In genomic region chr19:40433391-40434216, GRCh38 we compare ENCODE assay signal across 8 cellular contexts. TPM values are rescaled to one million over a fixed set of nuclear protein-coding genes. Genes with fewer than 3 reads are reported as not detected.
DNase-seq lines count a peak whose midpoint lies in the region; ATAC-seq and TF ChIP-seq lines count a peak whose summit lies in the region.

No MANE protein-coding gene starts in this region.

- peak overlapping the region; percentile 93 for H3K27ac Mint-ChIP-seq in endodermal cell

- H3K36me3 Mint-ChIP-seq in endodermal cell (ENCODE audit: low read depth): no peaks in the 10 kb centered on the region

- TF ChIP-seq CTCF in GM10266 (IDR thresholded peaks at IDR 0.05; ENCODE audit: control insufficient read depth, insufficient read depth, low read depth, missing control alignments) (no peak), endodermal cell (conservative IDR thresholded peaks at IDR 0.05) (no peak)

- peak overlapping the region; percentile 54 to 66 for H2BK12ac ChIP-seq in mesenchymal stem cell (ENCODE audit: low read length in 2 of 2)

- peaks cover 11% of the 10 kb centered on the region for H3K4me1 Mint-ChIP-seq in endodermal cell

- peak overlapping the region; percentile 94 for H2BK15ac ChIP-seq in mesenchymal stem cell (ENCODE audit: low read depth, poor library complexity, severe bottlenecking)

- H3K18ac ChIP-seq in mesenchymal stem cell (ENCODE audit: low read depth in 1 of 2, low read length in 2 of 2): peak overlapping the region; percentile 95 to 98

- H3K4me3 Mint-ChIP-seq in endodermal cell: peak overlapping the region; percentile 62

- H3K27ac ChIP-seq in endodermal cell (ENCODE audit: low read depth, low read length) (peak overlapping the region; percentile 83), mesenchymal stem cell (ENCODE audit: low read length, poor library complexity, severe bottlenecking) (peak overlapping the region; percentile 94)

- peak overlapping the region; percentile 98 for H2AK5ac ChIP-seq in mesenchymal stem cell (ENCODE audit: low read length, severe bottlenecking)

- DNase-seq in GM10266 (ENCODE audit: extremely low spot score) (peak; percentile 89), NCI-H82 treated with DMSO at 0.1 percent for 48 hours (lab: John Stamatoyannopoulos, UW; ENCODE audit: unreplicated experiment) (peak; percentile 40), endodermal cell (peak; percentile 93), mesenchymal stem cell (peak; percentile 94)
- peak; percentile 46 for DNase-seq in activated CD8-positive, alpha-beta memory T cell treated with anti-CD3 and anti-CD28 coated beads, Interleukin-2, amount 50 U/mL, for 4 hours
- peak; percentile 55 for DNase-seq in stimulated activated CD8-positive, alpha-beta memory T cell treated with anti-CD3 and anti-CD28 coated beads, Interleukin-4, amount 100 ng/mL, for 48 hours

- H3K27me3 ChIP-seq in endodermal cell (ENCODE audit: control insufficient read depth, insufficient read depth, low read length, poor library complexity, severe bottlenecking) (no peaks in the 10 kb centered on the region), mesenchymal stem cell (ENCODE audit: control insufficient read depth in 1 of 2, insufficient read depth in 1 of 2, low read length in 2 of 2) (no peaks in the 10 kb centered on the region)

- peak overlapping the region; percentile 98 for H4K8ac ChIP-seq in mesenchymal stem cell (ENCODE audit: low read length)

- no peaks in the 10 kb centered on the region for H3K9me3 Mint-ChIP-seq in endodermal cell

- 6 to 12% methylated on average over 21 to 50 of the region's 50 CpGs for WGBS in endodermal cell (ENCODE audit: insufficient coverage in 1 of 2, insufficient read length in 1 of 2), 2 experiments
- WGBS in mesenchymal stem cell: under 1% methylated on average over 46 of the region's 50 CpGs

- ATAC-seq in HG03280 (IDR thresholded peaks at IDR 0.05; ENCODE audit: unreplicated experiment) (peak; percentile 69), HG02763 (IDR thresholded peaks at IDR 0.05; ENCODE audit: unreplicated experiment) (no peak)

- peaks cover 2% of the 10 kb centered on the region for H3K79me1 ChIP-seq in mesenchymal stem cell (replicated peaks; ENCODE audit: low read length, poor library complexity, severe bottlenecking)

- no peaks in the 10 kb centered on the region for H3K36me3 ChIP-seq in endodermal cell (ENCODE audit: control insufficient read depth, insufficient read depth, low read length)
- peaks cover 0 to 3% of the 10 kb centered on the region in 2 experiments for H3K36me3 ChIP-seq in mesenchymal stem cell (ENCODE audit: control insufficient read depth in 1 of 2, insufficient read depth in 2 of 2, low read depth in 1 of 2, low read length in 2 of 2)

- peak overlapping the region; percentile 92 for H2BK120ac ChIP-seq in mesenchymal stem cell (ENCODE audit: low read depth, low read length)

- H3K27me3 Mint-ChIP-seq in endodermal cell (ENCODE audit: insufficient read depth): no peaks in the 10 kb centered on the region

- peak overlapping the region; percentile 51 for H2AFZ ChIP-seq in mesenchymal stem cell (ENCODE audit: low read depth, low read length)

- peak overlapping the region in 1 of 2 experiments; percentile 99 for H3K23ac ChIP-seq in mesenchymal stem cell (ENCODE audit: low read length in 2 of 2)

- H3K4me3 ChIP-seq in endodermal cell (ENCODE audit: low read length): peak overlapping the region; percentile 84
- peak overlapping the region; percentile 42 to 81 for H3K4me3 ChIP-seq in mesenchymal stem cell (ENCODE audit: insufficient read depth in 1 of 2, low read depth in 1 of 2, low read length in 2 of 2)

- peak overlapping the region; percentile 87 to 99 for H3K4ac ChIP-seq in mesenchymal stem cell (ENCODE audit: low read depth in 1 of 2, low read length in 2 of 2)

- H3K4me2 ChIP-seq in mesenchymal stem cell (ENCODE audit: low read length, poor library complexity, severe bottlenecking): peak overlapping the region; percentile 60

- H3K9me3 ChIP-seq in endodermal cell (ENCODE audit: control insufficient read depth, low read length) (no peaks in the 10 kb centered on the region), mesenchymal stem cell (ENCODE audit: control insufficient read depth, low read length) (no peaks in the 10 kb centered on the region)

- H3K14ac ChIP-seq in mesenchymal stem cell (ENCODE audit: low read length in 2 of 2): peak overlapping the region in 1 of 2 experiments; percentile 75

- H3K4me1 ChIP-seq in endodermal cell (ENCODE audit: control insufficient read depth, insufficient read depth, low read length): no peaks in the 10 kb centered on the region
- peaks cover 10% of the 10 kb centered on the region for H3K4me1 ChIP-seq in mesenchymal stem cell (ENCODE audit: control insufficient read depth, insufficient read depth, low read depth, low read length)

- H3K9ac ChIP-seq in endodermal cell (ENCODE audit: extremely low read depth, low read length, poor library complexity, severe bottlenecking) (peak overlapping the region; percentile 78), mesenchymal stem cell (ENCODE audit: low read length) (peak overlapping the region; percentile 99)

- peak overlapping the region; percentile 76 for H2BK5ac ChIP-seq in mesenchymal stem cell (ENCODE audit: low read depth, low read length, poor library complexity, severe bottlenecking)

- H4K91ac ChIP-seq in mesenchymal stem cell (ENCODE audit: low read length): peak overlapping the region; percentile 100

RNA-seq across cellular contexts. Expression of gene SERTAD1, which starts 7.8 kb away (rescaled TPM):
- total RNA-seq in endodermal cell: 1 to 10 TPM; 4.0 to 4.5 TPM
- 3.9 TPM for polyA plus RNA-seq in endodermal cell (2013, experiment 1 of 2)
- polyA plus RNA-seq in endodermal cell (2013, experiment 2 of 2): 4.5 TPM
- 11.7 TPM for polyA plus RNA-seq in mesenchymal stem cell (2013, experiment 1 of 2)
- 12.3 TPM for polyA plus RNA-seq in mesenchymal stem cell (2013, experiment 2 of 2)

RNA-seq across cellular contexts. Expression of gene SERTAD3, which starts 10.5 kb away (rescaled TPM):
- 10 to 100 TPM; 47.7 to 62.6 TPM for total RNA-seq in endodermal cell
- 23.6 TPM for polyA plus RNA-seq in endodermal cell (2013, experiment 1 of 2)
- polyA plus RNA-seq in endodermal cell (2013, experiment 2 of 2): 23.0 TPM
- polyA plus RNA-seq in mesenchymal stem cell (2013, experiment 1 of 2): 22.0 TPM
- 22.4 TPM for polyA plus RNA-seq in mesenchymal stem cell (2013, experiment 2 of 2)

RNA-seq across cellular contexts. Expression of gene PRX, which starts 20.4 kb away (rescaled TPM):
- total RNA-seq in endodermal cell: 1 to 10 TPM; 3.3 to 6.4 TPM
- polyA plus RNA-seq in endodermal cell (2013, experiment 1 of 2): 4.4 TPM
- polyA plus RNA-seq in endodermal cell (2013, experiment 2 of 2): 3.6 TPM
- 2.1 TPM for polyA plus RNA-seq in mesenchymal stem cell (2013, experiment 1 of 2)
- 1.9 TPM for polyA plus RNA-seq in mesenchymal stem cell (2013, experiment 2 of 2)

RNA-seq across cellular contexts. Expression of gene BLVRB, which starts 31.9 kb away (rescaled TPM):
- 10 to 100 TPM; 24.7 to 41.0 TPM for total RNA-seq in endodermal cell
- polyA plus RNA-seq in endodermal cell (2013, experiment 1 of 2): 18.1 TPM
- 18.8 TPM for polyA plus RNA-seq in endodermal cell (2013, experiment 2 of 2)
- polyA plus RNA-seq in mesenchymal stem cell (2013, experiment 1 of 2): 83.8 TPM
- 80.0 TPM for polyA plus RNA-seq in mesenchymal stem cell (2013, experiment 2 of 2)

RNA-seq across cellular contexts. Expression of gene SPTBN4, which starts 33.2 kb away (rescaled TPM):
- total RNA-seq in endodermal cell: 1 to 10 TPM in 1 of 2 donors, under 1 TPM in 1; 0.79 to 2.0 TPM
- polyA plus RNA-seq in endodermal cell (2013, experiment 1 of 2): 1.8 TPM
- 1.9 TPM for polyA plus RNA-seq in endodermal cell (2013, experiment 2 of 2)
- 0.23 TPM for polyA plus RNA-seq in mesenchymal stem cell (2013, experiment 1 of 2)
- polyA plus RNA-seq in mesenchymal stem cell (2013, experiment 2 of 2): 0.15 TPM

Comparison
In these comparisons a context has a peak if more than half of its experiments do, and no peak if none do; other contexts are left out.
1. DNase-seq: peak in every context shown above with its lines; median percentile 94 in mesenchymal stem cell; 93 in endodermal cell; 89 in GM10266; 55 in stimulated activated CD8-positive, alpha-beta memory T cell treated with anti-CD3 and anti-CD28 coated beads, Interleukin-4, amount 100 ng/mL, for 48 hours; 46 in activated CD8-positive, alpha-beta memory T cell treated with anti-CD3 and anti-CD28 coated beads, Interleukin-2, amount 50 U/mL, for 4 hours; 40 in NCI-H82 treated with DMSO at 0.1 percent for 48 hours.